ENCODE assay signal across 27 cellular contexts in genomic region chr2:125615438-125615837, GRCh38.
"Had no signal": no experiment of that assay in that cellular context is flagged by ENCODE, and none has a peak within 500 bp of the region (broad histone marks: within the 10 kb centered on the region; RNA-seq: fewer than 3 reads in every experiment).

No MANE protein-coding gene starts in this region.

- H3K36me3 ChIP-seq: colonic mucosa, esophagus muscularis mucosa, esophagus squamous epithelium, gastrocnemius medialis, gastroesophageal sphincter, heart left ventricle, heart right ventricle had no signal

- H3K27me3 ChIP-seq: colonic mucosa, esophagus muscularis mucosa, esophagus squamous epithelium, gastrocnemius medialis, gastroesophageal sphincter, heart left ventricle, heart right ventricle had no signal

- H3K27ac ChIP-seq: colonic mucosa, coronary artery, dorsolateral prefrontal cortex, epithelial cell of prostate, esophagus muscularis mucosa, esophagus squamous epithelium, gastrocnemius medialis, gastroesophageal sphincter, heart left ventricle, heart right ventricle had no signal

- H3K4me3 ChIP-seq: colonic mucosa, coronary artery, dorsolateral prefrontal cortex, esophagus muscularis mucosa, esophagus squamous epithelium, gastrocnemius medialis, gastroesophageal sphincter, heart left ventricle, heart right ventricle had no signal

- H3K9me3 ChIP-seq: colonic mucosa, esophagus muscularis mucosa, esophagus squamous epithelium, gastrocnemius medialis, gastroesophageal sphincter had no signal

- DNase-seq: colonic mucosa; cortex of kidney; dermis blood vessel endothelial cell; dorsolateral prefrontal cortex; effector CD4-positive, alpha-beta T cell; effector CD8-positive, alpha-beta T cell; effector memory CD4-positive, alpha-beta T cell; effector memory CD8-positive, alpha-beta T cell; endodermal cell; erythroblast; esophagus squamous epithelium; foreskin fibroblast; foreskin melanocyte; gastrocnemius medialis; glutamatergic neuron; head of caudate nucleus; heart left ventricle; heart right ventricle had no signal

- H3K4me1 ChIP-seq: colonic mucosa, esophagus muscularis mucosa, esophagus squamous epithelium, gastrocnemius medialis, gastroesophageal sphincter, heart left ventricle, heart right ventricle had no signal

- FAIRE-seq: colon, endometrium, endothelial cell of umbilical vein, frontal cortex had no signal

- ATAC-seq: effector memory CD8-positive, alpha-beta T cell; esophagus mucosa; gastrocnemius medialis; gastroesophageal sphincter; heart left ventricle; heart right ventricle had no signal
